Comparison of ENCODE assay signal across 9 cellular contexts in the genomic region with DNA sequence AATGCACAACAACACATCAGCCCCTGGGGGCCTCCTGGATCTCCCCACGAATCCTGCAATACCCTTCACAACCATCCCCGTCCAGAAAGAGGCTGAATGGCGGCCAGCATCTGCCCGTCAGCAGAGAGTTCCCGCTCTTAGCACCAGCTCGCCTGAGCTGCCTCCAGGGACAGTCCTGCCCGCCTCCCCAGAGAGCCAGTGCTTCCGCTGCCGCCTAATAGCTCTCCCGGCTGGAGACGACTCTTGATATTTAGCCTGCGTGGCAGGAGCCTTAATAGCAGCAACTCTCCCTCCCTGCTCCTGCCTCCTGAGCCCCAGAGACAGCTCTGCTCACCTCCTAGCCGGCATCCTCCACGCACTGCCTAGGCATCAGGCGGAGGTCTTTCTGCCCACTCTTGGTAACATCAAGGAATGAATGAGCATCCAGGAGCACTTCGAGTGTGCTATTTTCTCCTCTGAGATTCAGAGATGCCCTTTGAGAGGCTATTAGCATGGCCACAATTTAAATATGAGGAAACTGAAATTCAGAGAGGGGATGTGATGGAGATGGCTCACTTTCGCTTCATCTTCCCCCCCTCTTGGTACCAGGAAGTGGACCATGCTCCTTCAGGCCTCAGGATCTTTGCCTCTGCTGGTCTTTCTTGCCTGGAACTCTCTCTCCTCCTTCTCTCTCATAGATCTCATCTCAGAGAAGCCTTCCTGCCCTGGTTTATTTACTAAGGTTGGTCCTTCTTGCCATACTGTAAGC.
DNase-seq lines count a peak whose midpoint lies in the region; ATAC-seq and TF ChIP-seq lines count a peak whose summit lies in the region.
"Had no signal": no experiment of that assay in that cellular context is flagged by ENCODE, and none has a peak within 500 bp of the region (broad histone marks: within the 10 kb centered on the region; RNA-seq: fewer than 3 reads in every experiment).

No MANE protein-coding gene starts in this region.

- no peak for TF ChIP-seq POLR2A in gastroesophageal sphincter (IDR thresholded peaks at IDR 0.05)

- DNase-seq in right cardiac atrium (peak in 2 of 3 donors; percentile 59 to 61), left ventricle myocardium superior (no peak), NT2/D1 (ENCODE audit: low read depth, low spot score) (no peak), NCI-H128 (lab: John Stamatoyannopoulos, UW; ENCODE audit: unreplicated experiment) (no peak)

- H3K36me3 ChIP-seq in NT2/D1 (ENCODE audit: insufficient read depth, insufficient read length, low read length) (no peaks in the 10 kb centered on the region), gastroesophageal sphincter (no peaks in the 10 kb centered on the region)

- no peak overlapping the region for H3K27ac ChIP-seq in right cardiac atrium (ENCODE audit: low read length)
- peak overlapping the region in 3 of 4 donors; percentile 21 to 43 (median 35) for H3K27ac ChIP-seq in gastroesophageal sphincter

- no peak for TF ChIP-seq CTCF in gastroesophageal sphincter (IDR thresholded peaks at IDR 0.05)

- H3K4me3 ChIP-seq in right cardiac atrium (ENCODE audit: low read length) (no peak overlapping the region), NT2/D1 (ENCODE audit: insufficient read length, low read depth) (no peak overlapping the region), gastroesophageal sphincter (no peak overlapping the region)
- H3K4me3 ChIP-seq: lung had no signal

- no peak for TF ChIP-seq EP300 in gastroesophageal sphincter (IDR thresholded peaks at IDR 0.05)

- H3K27me3 ChIP-seq in right cardiac atrium (ENCODE audit: control insufficient read depth, insufficient read depth) (no peaks in the 10 kb centered on the region), NT2/D1 (ENCODE audit: insufficient read depth, insufficient read length) (no peaks in the 10 kb centered on the region), gastroesophageal sphincter (no peaks in the 10 kb centered on the region)

- intact Hi-C loops in right cardiac atrium (cut with DNase I) = no loop called here
- intact Hi-C loops in left ventricle myocardium superior (cut with micrococcal nuclease) = no loop called here

- ATAC-seq in right cardiac atrium = no peak
- no peak for ATAC-seq in left ventricle myocardium superior
- no peak for ATAC-seq in gastroesophageal sphincter
- no peak for ATAC-seq in HG02610 (IDR thresholded peaks at IDR 0.05; ENCODE audit: unreplicated experiment)
- no peak for ATAC-seq in GM19351 (IDR thresholded peaks at IDR 0.05; ENCODE audit: unreplicated experiment)
- ATAC-seq in HG03139 (IDR thresholded peaks at IDR 0.05; ENCODE audit: unreplicated experiment) = no peak

- no peaks in the 10 kb centered on the region for H3K4me1 ChIP-seq in right cardiac atrium (ENCODE audit: control insufficient read depth, insufficient read depth, low read length)
- peaks cover 6% of the 10 kb centered on the region for H3K4me1 ChIP-seq in NT2/D1 (ENCODE audit: insufficient read depth, insufficient read length)
- H3K4me1 ChIP-seq in gastroesophageal sphincter = peaks cover 0 to 75% (median 21%) of the 10 kb centered on the region in 3 donors

- H3K9me3 ChIP-seq in right cardiac atrium (ENCODE audit: control insufficient read depth, low read length) = no peaks in the 10 kb centered on the region
- H3K9me3 ChIP-seq in NT2/D1 (ENCODE audit: insufficient read depth, low read length) = no peaks in the 10 kb centered on the region; the same call in 1 of the 2 replicates
- H3K9me3 ChIP-seq in gastroesophageal sphincter = no peaks in the 10 kb centered on the region

- H3K9ac ChIP-seq in NT2/D1 (ENCODE audit: insufficient read length, low read depth) = peak overlapping the region; percentile 42

- 72% methylated on average over 17 of the region's 17 CpGs for WGBS in right cardiac atrium
- 80 to 89% methylated on average over 1 to 3 of the region's 17 CpGs for WGBS in gastroesophageal sphincter (ENCODE audit: low coverage in 1 of 2), 2 donors

Comparison
In these comparisons a context has a peak if more than half of its experiments do, and no peak if none do; other contexts are left out.
1. DNase-seq: peak in right cardiac atrium (2 of 3); none in left ventricle myocardium superior (single experiment), NT2/D1 (single experiment) and NCI-H128 (single experiment).